Comparison of ENCODE assay signal across 18 cellular contexts in the genomic region with DNA sequence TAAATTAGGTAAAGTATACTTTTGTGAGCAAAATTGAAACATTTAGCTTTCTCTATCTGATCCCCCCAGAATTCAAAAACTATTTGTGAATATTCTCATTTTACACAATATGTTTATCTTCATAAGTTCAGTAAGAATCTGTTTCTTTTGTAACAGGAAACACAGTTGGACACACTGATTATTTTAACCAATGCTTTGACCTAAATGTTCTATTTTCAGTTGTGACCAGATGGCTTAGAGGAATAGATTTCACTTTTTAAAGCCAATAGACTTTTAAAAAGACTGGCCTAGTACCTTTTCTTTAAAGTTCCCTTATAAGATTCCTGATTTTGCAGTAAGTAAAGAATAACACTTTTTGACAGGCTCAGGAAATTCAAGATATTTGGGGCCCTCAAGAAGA.
"Had no signal": no experiment of that assay in that cellular context is flagged by ENCODE, and none has a peak within 500 bp of the region (broad histone marks: within the 10 kb centered on the region; RNA-seq: fewer than 3 reads in every experiment).

No MANE protein-coding gene starts in this region.

- H3K27ac ChIP-seq: ascending aorta, esophagus muscularis mucosa, foreskin keratinocyte, neutrophil, right lobe of liver, spleen, VCaP had no signal

- H3K4me1 ChIP-seq: ascending aorta, foreskin keratinocyte, spleen had no signal

- ATAC-seq: activated CD4-positive, alpha-beta T cell treated with anti-CD3 and anti-CD28 coated beads for 36 hours; foreskin keratinocyte; right lobe of liver; stimulated activated naive B cell treated with anti-CD40 and anti-IgM and Interleukin-4, amounts not matched to agents 10 μg/mL and 1 μg/mL and 100 μg/mL, for 72 hours had no signal

- H3K4me3 ChIP-seq: ascending aorta, esophagus muscularis mucosa, right lobe of liver, spleen had no signal

- DNase-seq: activated CD4-positive, alpha-beta memory T cell treated with anti-CD3 and anti-CD28 coated beads, Interleukin-2, amount 10 ng/mL, durations not matched to agents 7 days and 5 days; activated CD4-positive, alpha-beta T cell treated with anti-CD3 and anti-CD28 coated beads for 36 hours; activated gamma-delta T cell; activated naive CD8-positive, alpha-beta T cell treated with anti-CD3 and anti-CD28 coated beads, Interleukin-2, amount 10 ng/mL, durations not matched to agents 7 days and 5 days; activated T-cell treated with anti-CD3 and anti-CD28 coated beads, Interleukin-2, amount 50 U/mL, for 48 hours; foreskin keratinocyte; head of caudate nucleus; posterior cingulate gyrus; right lobe of liver; spleen; stimulated activated CD4-positive, alpha-beta T cell treated with anti-CD3 and anti-CD28 coated beads, Interleukin-1b, Interleukin-23, amount 100 ng/mL, for 48 hours; stimulated activated naive B cell treated with anti-CD40 and anti-IgM and Interleukin-4, amounts not matched to agents 10 μg/mL and 1 μg/mL and 100 μg/mL, for 72 hours; substantia nigra; T-helper 1 cell had no signal

- H3K36me3 ChIP-seq: ascending aorta, esophagus muscularis mucosa, neutrophil, right lobe of liver, spleen had no signal

- H3K27me3 ChIP-seq: ascending aorta, esophagus muscularis mucosa, foreskin keratinocyte, neutrophil, right lobe of liver, spleen had no signal

- H3K9me3 ChIP-seq: right lobe of liver had no signal
